ENCODE assay signal across 1 cellular context in genomic region chr2:172048996-172049503, GRCh38.
A peak's percentile ranks its signal among the peaks of the same experiment; 100 is the strongest.
TF ChIP-seq lines count a peak whose summit lies in the region.

No MANE protein-coding gene starts in this region.

TF ChIP-seq in K562, 482 proteins besides CTCF, POLR2A, EP300 and RAD21 (continues in another document):
- TF ChIP-seq ZBTB11 (CRISPR knock-in tag; IDR thresholded peaks at IDR 0.05): 0 out of 6 replicates have a peak, but pooled peaks of 1 of the 3 experiments have one; percentile 6
- TF ChIP-seq WHSC1 (IDR thresholded peaks at IDR 0.05; ENCODE audit: low read length): no peak
- TF ChIP-seq ZNF134 (CRISPR knock-in tag; conservative IDR thresholded peaks at IDR 0.05): 0 out of 2 replicates have a peak, but pooled peaks have one; percentile 51
- no peak for TF ChIP-seq ZBTB33 (CRISPR knock-in tag; IDR thresholded peaks at IDR 0.05)
- no peak for TF ChIP-seq PYGO2 (tag; IDR thresholded peaks at IDR 0.05)
- TF ChIP-seq OTX1 (CRISPR knock-in tag; IDR thresholded peaks at IDR 0.05): no peak
- TF ChIP-seq TOE1 (IDR thresholded peaks at IDR 0.05; ENCODE audit: borderline replicate concordance): no peak
- TF ChIP-seq TOE1 (CRISPR knock-in tag; IDR thresholded peaks at IDR 0.05; ENCODE audit: borderline replicate concordance, low read depth): no peak
- TF ChIP-seq ADNP (tag; IDR thresholded peaks at IDR 0.05): peak; percentile 52; the same call in 1 of the 2 replicates
- TF ChIP-seq ZNF445 (CRISPR knock-in tag; IDR thresholded peaks at IDR 0.05; ENCODE audit: low read depth): 0 out of 2 replicates have a peak, but pooled peaks have one; percentile 11
- TF ChIP-seq ZBTB9 (CRISPR knock-in tag; IDR thresholded peaks at IDR 0.05): no peak
- no peak for TF ChIP-seq MCM5 (IDR thresholded peaks at IDR 0.05; ENCODE audit: low read depth)
- no peak for TF ChIP-seq NR4A1 (CRISPR knock-in tag; IDR thresholded peaks at IDR 0.05)
- no peak for TF ChIP-seq NR4A1 (tag; IDR thresholded peaks at IDR 0.05)
- TF ChIP-seq ZKSCAN8 (CRISPR knock-in tag; IDR thresholded peaks at IDR 0.05): no peak
- TF ChIP-seq USF2 (CRISPR knock-in tag; IDR thresholded peaks at IDR 0.05): no peak
- no peak for TF ChIP-seq MAFK (IDR thresholded peaks at IDR 0.05; ENCODE audit: low read length)
- TF ChIP-seq ZNF3 (CRISPR knock-in tag; IDR thresholded peaks at IDR 0.05): no peak
- TF ChIP-seq PHB2 (IDR thresholded peaks at IDR 0.05; ENCODE audit: low read depth): no peak
- TF ChIP-seq NR2C1 (IDR thresholded peaks at IDR 0.05): no peak
- TF ChIP-seq NR2C1 (tag; IDR thresholded peaks at IDR 0.05): peak; percentile 27; the same call in 1 of the 2 replicates
- no peak for TF ChIP-seq FOS (IDR thresholded peaks at IDR 0.05; ENCODE audit: extremely low read depth, insufficient read length)
- no peak for TF ChIP-seq TCF15 (CRISPR knock-in tag; IDR thresholded peaks at IDR 0.05)
- no peak for TF ChIP-seq GABPB2 (CRISPR knock-in tag; conservative IDR thresholded peaks at IDR 0.05)
- 0 out of 2 replicates have a peak, but pooled peaks have one; percentile 8 for TF ChIP-seq TSHZ1 (CRISPR knock-in tag; IDR thresholded peaks at IDR 0.05)
- no peak for TF ChIP-seq DACH1 (IDR thresholded peaks at IDR 0.05; ENCODE audit: partially characterized antibody)
- no peak for TF ChIP-seq BRD4 (IDR thresholded peaks at IDR 0.05)
- TF ChIP-seq ZNF707 (CRISPR knock-in tag; conservative IDR thresholded peaks at IDR 0.05): no peak
- no peak for TF ChIP-seq MAX (CRISPR knock-in tag; IDR thresholded peaks at IDR 0.05)
- no peak for TF ChIP-seq HSF4 (CRISPR knock-in tag; IDR thresholded peaks at IDR 0.05; ENCODE audit: borderline replicate concordance)
- no peak for TF ChIP-seq E2F5 (CRISPR knock-in tag; IDR thresholded peaks at IDR 0.05)
- TF ChIP-seq CC2D1A (IDR thresholded peaks at IDR 0.05): no peak
- TF ChIP-seq ZNF354B (CRISPR knock-in tag; IDR thresholded peaks at IDR 0.05): no peak
- TF ChIP-seq NFRKB (IDR thresholded peaks at IDR 0.05; ENCODE audit: low read depth): peak; percentile 83
- TF ChIP-seq HNRNPUL1 (IDR thresholded peaks at IDR 0.05; ENCODE audit: low read length): no peak
- TF ChIP-seq MAFF (IDR thresholded peaks at IDR 0.05; ENCODE audit: low read length): no peak
- TF ChIP-seq ATF4 (CRISPR knock-in tag; IDR thresholded peaks at IDR 0.05): peak; percentile 21; the same call in 1 of the 2 replicates
